In the genomic region with DNA sequence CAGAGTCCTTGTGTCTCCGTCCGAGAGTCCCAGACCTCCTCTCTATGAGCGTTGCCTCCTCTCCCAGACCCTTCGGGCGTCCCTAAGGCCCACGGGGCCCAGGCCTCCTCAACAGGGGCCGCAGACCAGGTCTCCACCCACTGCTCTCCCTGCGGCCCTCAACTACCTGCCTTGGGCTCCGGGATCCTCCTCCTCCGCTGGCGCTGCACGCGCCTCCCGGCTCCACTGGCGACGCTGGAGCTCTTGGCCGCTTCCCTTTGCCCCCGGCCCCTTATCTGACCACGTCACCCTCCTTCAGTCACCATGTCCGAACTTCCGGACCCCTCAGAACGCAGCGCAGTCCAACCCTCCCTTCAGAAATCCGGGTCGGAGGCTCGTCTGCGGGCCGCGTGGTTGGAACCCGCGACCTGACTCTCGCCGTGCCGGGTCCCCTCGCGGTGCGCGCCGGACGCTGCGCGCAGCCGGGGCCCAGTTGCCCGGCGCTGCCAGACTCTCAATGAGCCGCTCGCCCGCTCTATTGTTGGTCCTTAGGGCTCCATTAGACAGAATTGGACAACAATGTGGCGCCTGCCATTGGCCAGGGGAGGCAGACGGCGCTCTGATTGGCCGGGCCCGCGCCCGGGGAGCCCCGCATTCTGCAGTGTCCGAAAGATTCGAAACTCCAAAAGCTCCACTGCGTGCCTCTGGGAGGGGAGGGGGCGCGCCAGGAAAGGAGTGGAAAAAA, we compare ENCODE assay signal across 8 cellular contexts. TPM values are rescaled to one million over a fixed set of nuclear protein-coding genes. Genes with fewer than 3 reads are reported as not detected.
DNase-seq lines count a peak whose midpoint lies in the region; ATAC-seq and TF ChIP-seq lines count a peak whose summit lies in the region.

A gene (minus strand): TSS at position 498 of the 724 bp plus-strand sequence. CDS start 1,907 bp downstream, outside the sequence.

- DNase-seq in cardiac muscle cell (ENCODE audit: low read depth in 1 of 2, low spot score in 1 of 2) = peak; percentile 45 to 63
- DNase-seq in Right ventricle myocardium inferior (ENCODE audit: missing footprints) = no peak
- DNase-seq in NCI-H524 (lab: John Stamatoyannopoulos, UW) = peak; percentile 61 to 75
- DNase-seq in dermis microvascular lymphatic vessel endothelial cell (ENCODE audit: low read depth in 2 of 2) = peak; percentile 18 to 63
- no peak for DNase-seq in middle frontal gyrus (ENCODE audit: extremely low spot score, low spot score)

- H3K9me3 ChIP-seq in cardiac muscle cell (ENCODE audit: low read depth) (no peaks in the 10 kb centered on the region), mucosa of rectum (ENCODE audit: control insufficient read depth in 2 of 2, low read length in 2 of 2) (no peaks in the 10 kb centered on the region)

- H3K27ac ChIP-seq in cardiac muscle cell = no peak within 1 kb of the TSS
- no peak within 1 kb of the TSS for H3K27ac ChIP-seq in mucosa of rectum (ENCODE audit: low read depth in 2 of 2, low read length in 2 of 2)

- no peak within 1 kb of the TSS for H3K9ac ChIP-seq in mucosa of rectum (ENCODE audit: low read depth in 1 of 2, low read length in 2 of 2)

- H3K36me3 ChIP-seq in cardiac muscle cell = no peaks in the 10 kb centered on the region
- H3K36me3 ChIP-seq in mucosa of rectum (ENCODE audit: control insufficient read depth in 2 of 2, insufficient read depth in 2 of 2, low read length in 2 of 2) = no peaks in the 10 kb centered on the region

- intact Hi-C loops in Right ventricle myocardium inferior (cut with DNase I) = no loop called here

- H3K4me1 ChIP-seq in cardiac muscle cell (ENCODE audit: low read depth) = no peaks in the 10 kb centered on the region
- H3K4me1 ChIP-seq in mucosa of rectum (ENCODE audit: control insufficient read depth in 2 of 2, insufficient read depth in 2 of 2, low read length in 2 of 2) = peaks cover 17 to 23% of the 10 kb centered on the region in 2 donors

- ATAC-seq in Right ventricle myocardium inferior = no peak
- ATAC-seq in GM21723 (IDR thresholded peaks at IDR 0.05; ENCODE audit: unreplicated experiment) = no peak
- no peak for ATAC-seq in GM18907 (IDR thresholded peaks at IDR 0.05; ENCODE audit: unreplicated experiment)

- peaks cover 100% of the 10 kb centered on the region for H3K27me3 ChIP-seq in cardiac muscle cell
- H3K27me3 ChIP-seq in mucosa of rectum (ENCODE audit: control insufficient read depth in 2 of 2, insufficient read depth in 2 of 2, low read length in 2 of 2) = peaks cover 80 to 84% of the 10 kb centered on the region in 2 donors

- H3K4me3 ChIP-seq in cardiac muscle cell (peak within 1 kb of the TSS; percentile 12), mucosa of rectum (ENCODE audit: low read length in 2 of 2) (peak within 1 kb of the TSS; percentile 61 to 63)

- TF ChIP-seq CTCF in cardiac muscle cell (IDR thresholded peaks at IDR 0.05; ENCODE audit: low read depth, low read length) = no peak

RNA-seq across cellular contexts. Expression of the gene that starts here (rescaled TPM):
- 0.04 and 0.12 TPM in 2 replicates for total RNA-seq in cardiac muscle cell
- polyA plus RNA-seq in cardiac muscle cell = 0.27 TPM in 1 of 2 replicates, not detected in the other
- total RNA-seq in Right ventricle myocardium inferior = not detected
- under 0.01 TPM in 1 of 2 replicates, not detected in the other for total RNA-seq in dermis microvascular lymphatic vessel endothelial cell

Comparison
In these comparisons a context has a peak if more than half of its experiments do, and no peak if none do; other contexts are left out.
1. Peak in DNase-seq and H3K4me3 ChIP-seq in cardiac muscle cell; RNA of the gene not detected or under 1 TPM.
2. Peak in DNase-seq in dermis microvascular lymphatic vessel endothelial cell; RNA of the gene not detected or under 1 TPM.
3. DNase-seq: peak in NCI-H524 (2 of 2); none in Right ventricle myocardium inferior (single experiment) and middle frontal gyrus (single experiment).